11 cellular contexts compared by ENCODE assay signal in the genomic region with DNA sequence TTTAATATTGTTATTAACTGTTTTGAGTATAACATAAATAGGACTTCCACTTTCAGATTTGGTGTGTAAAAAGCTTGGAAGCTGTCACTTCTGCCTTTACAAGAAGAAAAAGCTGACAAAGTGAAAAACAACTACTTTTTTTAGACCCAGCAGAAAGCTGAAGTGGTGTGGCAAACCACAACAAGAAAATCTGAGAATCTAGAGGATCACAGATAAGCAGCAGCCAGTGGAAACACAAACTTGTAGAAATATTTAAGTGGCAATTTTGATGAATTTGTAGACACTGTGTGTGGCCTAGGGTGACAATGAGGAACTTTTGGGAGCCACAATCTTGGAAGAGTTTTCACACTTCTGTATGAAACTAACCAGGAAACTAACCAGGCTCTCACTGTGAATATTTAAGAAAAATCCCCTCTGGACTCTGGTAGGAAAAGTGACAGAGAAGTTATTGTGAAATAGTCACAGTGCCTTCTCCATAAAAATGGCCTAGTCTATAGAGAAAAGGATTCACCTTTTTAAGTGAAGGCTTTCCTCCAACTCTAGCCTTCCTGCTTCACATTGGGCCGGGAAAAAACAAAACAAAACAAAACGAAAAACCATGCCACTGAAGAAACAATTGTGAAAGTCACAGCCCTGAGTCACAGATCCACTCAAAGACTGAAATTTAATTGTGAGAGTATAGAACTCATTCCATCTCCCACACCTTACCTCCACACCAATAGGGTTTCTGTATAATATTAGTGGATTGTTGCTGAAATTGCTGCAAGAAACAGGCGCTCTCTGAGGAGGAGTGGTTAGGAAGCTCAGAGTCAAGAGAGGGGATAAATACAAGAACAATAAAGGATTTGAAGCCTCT. TPM values are rescaled to one million over a fixed set of nuclear protein-coding genes. Genes with fewer than 3 reads are reported as not detected.
DNase-seq lines count a peak whose midpoint lies in the region; ATAC-seq and TF ChIP-seq lines count a peak whose summit lies in the region.
"Had no signal": no experiment of that assay in that cellular context is flagged by ENCODE, and none has a peak within 500 bp of the region (broad histone marks: within the 10 kb centered on the region; RNA-seq: fewer than 3 reads in every experiment).

No MANE protein-coding gene starts in this region.

- no peak for TF ChIP-seq CTCF in mucosa of descending colon (IDR thresholded peaks at IDR 0.05)

- H3K4me1 Mint-ChIP-seq in activated T-helper 2 cell treated with anti-CD3 and anti-CD28 coated beads, Interferon-gamma antibody, Interleukin-2, Interleukin-4, amounts not matched to agents 10 μg/mL and 5 μg/mL and 100 μg/mL, durations not matched to agents 14 hours and 24 hours and 36 hours (ENCODE audit: low read depth): peaks cover 22% of the 10 kb centered on the region

- H3K4me3 ChIP-seq in mucosa of descending colon: no peak overlapping the region

- H3K9me3 ChIP-seq in mucosa of descending colon: no peaks in the 10 kb centered on the region

- no peaks in the 10 kb centered on the region for H3K4me1 ChIP-seq in mucosa of descending colon (ENCODE audit: low read depth)

- DNase-seq in CD1c-positive myeloid dendritic cell (ENCODE audit: extremely low spot score) (peak; percentile 62), mucosa of descending colon (no peak), DMS153 treated with DMSO at 0.1 percent for 48 hours (lab: John Stamatoyannopoulos, UW; ENCODE audit: unreplicated experiment) (no peak), SHP77 (lab: John Stamatoyannopoulos, UW) (no peak)
- peak; percentile 18 for DNase-seq in activated T-helper 2 cell treated with anti-CD3 and anti-CD28 coated beads, Interferon-gamma antibody, Interleukin-2, Interleukin-4, amounts not matched to agents 10 μg/mL and 5 μg/mL and 100 μg/mL, durations not matched to agents 14 hours and 24 hours and 36 hours (ENCODE audit: low spot score)
- DNase-seq in activated CD4-positive, CD25-positive, alpha-beta regulatory T cell (lab: John Stamatoyannopoulos, UW): no peak
- DNase-seq: activated gamma-delta T cell; NCI-H2107; stimulated activated CD4-positive, alpha-beta T cell treated with anti-CD3 and anti-CD28 coated beads, Interleukin-12 subunit alpha, Interleukin-12 subunit beta, amount 100 ng/mL, for 4 hours had no signal

- H3K36me3 ChIP-seq in mucosa of descending colon (ENCODE audit: low read depth): no peaks in the 10 kb centered on the region

- H3K27me3 Mint-ChIP-seq in activated T-helper 2 cell treated with anti-CD3 and anti-CD28 coated beads, Interferon-gamma antibody, Interleukin-2, Interleukin-4, amounts not matched to agents 10 μg/mL and 5 μg/mL and 100 μg/mL, durations not matched to agents 14 hours and 24 hours and 36 hours (ENCODE audit: low read depth): peaks cover 25% of the 10 kb centered on the region

- intact Hi-C loops in activated T-helper 2 cell treated with anti-CD3 and anti-CD28 coated beads, Interferon-gamma antibody, Interleukin-2, Interleukin-4, amounts not matched to agents 10 μg/mL and 5 μg/mL and 100 μg/mL, durations not matched to agents 14 hours and 24 hours and 36 hours (cut with micrococcal nuclease): loop anchor here (1.0 kb wide), 2 partner anchors 11 to 57 kb away; no protein-coding TSS in a partner anchor
- intact Hi-C loops in mucosa of descending colon (cut with DNase I, micrococcal nuclease): no loop called here

- H3K4me3 Mint-ChIP-seq in activated T-helper 2 cell treated with anti-CD3 and anti-CD28 coated beads, Interferon-gamma antibody, Interleukin-2, Interleukin-4, amounts not matched to agents 10 μg/mL and 5 μg/mL and 100 μg/mL, durations not matched to agents 14 hours and 24 hours and 36 hours (ENCODE audit: low read depth): no peak overlapping the region

- no peaks in the 10 kb centered on the region for H3K36me3 Mint-ChIP-seq in activated T-helper 2 cell treated with anti-CD3 and anti-CD28 coated beads, Interferon-gamma antibody, Interleukin-2, Interleukin-4, amounts not matched to agents 10 μg/mL and 5 μg/mL and 100 μg/mL, durations not matched to agents 14 hours and 24 hours and 36 hours (ENCODE audit: low read depth)

- ATAC-seq in GM19351 (IDR thresholded peaks at IDR 0.05; ENCODE audit: unreplicated experiment) (peak; percentile 92), HG03097 (IDR thresholded peaks at IDR 0.05; ENCODE audit: low FRiP score, unreplicated experiment) (peak; percentile 63), mucosa of descending colon (no peak)

- H3K27ac Mint-ChIP-seq in activated T-helper 2 cell treated with anti-CD3 and anti-CD28 coated beads, Interferon-gamma antibody, Interleukin-2, Interleukin-4, amounts not matched to agents 10 μg/mL and 5 μg/mL and 100 μg/mL, durations not matched to agents 14 hours and 24 hours and 36 hours: peak overlapping the region; percentile 67

- no peaks in the 10 kb centered on the region for H3K9me3 Mint-ChIP-seq in activated T-helper 2 cell treated with anti-CD3 and anti-CD28 coated beads, Interferon-gamma antibody, Interleukin-2, Interleukin-4, amounts not matched to agents 10 μg/mL and 5 μg/mL and 100 μg/mL, durations not matched to agents 14 hours and 24 hours and 36 hours

RNA-seq across cellular contexts. Expression of a gene that starts 26.7 kb away (rescaled TPM):
- total RNA-seq in activated T-helper 2 cell treated with anti-CD3 and anti-CD28 coated beads, Interferon-gamma antibody, Interleukin-2, Interleukin-4, amounts not matched to agents 10 μg/mL and 5 μg/mL and 100 μg/mL, durations not matched to agents 14 hours and 24 hours and 36 hours: not detected in 2 replicates
- 100 to 1,000 TPM in 1 of 3 donors, 10 to 100 TPM in 1, 1 to 10 TPM in 1; 7.4 to 213 (median 18.8) TPM for total RNA-seq in mucosa of descending colon

Comparison
In these comparisons a context has a peak if more than half of its experiments do, and no peak if none do; other contexts are left out.
1. DNase-seq: peak in CD1c-positive myeloid dendritic cell (single experiment) and activated T-helper 2 cell treated with anti-CD3 and anti-CD28 coated beads, Interferon-gamma antibody, Interleukin-2, Interleukin-4, amounts not matched to agents 10 μg/mL and 5 μg/mL and 100 μg/mL, durations not matched to agents 14 hours and 24 hours and 36 hours (single experiment); none in mucosa of descending colon (0 of 3), activated CD4-positive, CD25-positive, alpha-beta regulatory T cell (0 of 4), DMS153 treated with DMSO at 0.1 percent for 48 hours (single experiment) and SHP77 (0 of 2).